8 cellular contexts compared by ENCODE assay signal in the genomic region with DNA sequence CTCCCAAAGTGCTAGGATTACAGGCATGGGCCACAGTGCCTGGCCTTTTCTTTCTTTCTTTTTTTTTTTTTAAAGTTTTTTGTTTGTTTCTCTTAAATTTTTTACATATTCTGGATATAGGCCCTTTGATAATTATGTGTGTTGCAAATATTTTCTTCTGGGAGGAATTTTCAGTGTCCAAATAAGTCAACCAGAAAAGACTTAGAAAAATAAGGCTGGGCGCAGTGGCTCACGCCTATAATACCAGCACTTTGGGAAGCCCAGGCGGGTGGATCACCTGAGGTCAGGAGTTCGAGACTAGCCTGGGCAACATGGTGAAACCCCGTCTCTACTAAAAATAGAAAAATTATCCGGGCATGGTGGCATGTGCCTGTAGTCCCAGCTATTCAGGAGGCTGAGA. TPM values are rescaled to one million over a fixed set of nuclear protein-coding genes. Genes with fewer than 3 reads are reported as not detected.
DNase-seq lines count a peak whose midpoint lies in the region; ATAC-seq and TF ChIP-seq lines count a peak whose summit lies in the region.
"Not testable (repeated sequence)": the region's sequence is repeated elsewhere in the genome, so short reads cannot be mapped to it uniquely, and the experiment has no call there.
"Had no signal": no experiment of that assay in that cellular context is flagged by ENCODE, and none has a peak within 500 bp of the region (broad histone marks: within the 10 kb centered on the region; RNA-seq: fewer than 3 reads in every experiment).

No MANE protein-coding gene starts in this region.

- TF ChIP-seq POLR2A in thyroid gland (IDR thresholded peaks at IDR 0.05), result not testable (repeated sequence)

- not testable (repeated sequence) for H3K27me3 Mint-ChIP-seq in CD8-positive, alpha-beta T cell (ENCODE audit: low read depth); activated naive CD8-positive, alpha-beta T cell treated with anti-CD3 and anti-CD28 coated beads, Interleukin-2, amount 10 ng/mL, durations not matched to agents 7 days and 5 days; effector memory CD8-positive, alpha-beta T cell

- POLR2A ChIA-PET in CD8-positive, alpha-beta T cell (lab: Charles Lee), result interaction anchor here (0.6 to 1.7 kb wide), 3 partner anchors 12 to 127 kb away, joined by 3 to 10 read pairs (median 5); partner anchors contain the start of gene HIP1
- POLR2A ChIA-PET in SK-N-SH (lab: Yijun Ruan, JAX), result not testable (repeated sequence)
- POLR2A ChIA-PET in activated naive CD8-positive, alpha-beta T cell treated with anti-CD3 and anti-CD28 coated beads, Interleukin-2, amount 10 ng/mL, durations not matched to agents 7 days and 5 days (lab: Charles Lee), result interaction anchor here (0.6 to 1.7 kb wide), 5 partner anchors 9 to 241 kb away, joined by 3 to 20 read pairs (median 4); partner anchors contain the start of gene HIP1

- not testable (repeated sequence) for H3K36me3 ChIP-seq in CD8-positive, alpha-beta T cell (ENCODE audit: insufficient read depth, low read length); SK-N-SH (replicated peaks in 1 of 2; ENCODE audit: control insufficient read depth in 1 of 2, insufficient read depth in 2 of 2, low read length in 1 of 2); left lung; trophoblast cell (ENCODE audit: control insufficient read depth in 1 of 2, insufficient read depth in 2 of 2, low read length in 2 of 2); thyroid gland

- H3K36me3 Mint-ChIP-seq in CD8-positive, alpha-beta T cell; activated naive CD8-positive, alpha-beta T cell treated with anti-CD3 and anti-CD28 coated beads, Interleukin-2, amount 10 ng/mL, durations not matched to agents 7 days and 5 days; effector memory CD8-positive, alpha-beta T cell (ENCODE audit: insufficient read depth): not testable (repeated sequence)

- not testable (repeated sequence) for H3K79me1 ChIP-seq in trophoblast cell (ENCODE audit: low read length)

- H2BK5ac ChIP-seq in trophoblast cell (ENCODE audit: low read depth, low read length, poor library complexity), result not testable (repeated sequence)

- not testable (repeated sequence) for TF ChIP-seq CTCF in CD8-positive, alpha-beta T cell (IDR thresholded peaks at IDR 0.05); SK-N-SH (IDR thresholded peaks at IDR 0.05); left lung (IDR thresholded peaks at IDR 0.05); thyroid gland (IDR thresholded peaks at IDR 0.05)

- not testable (repeated sequence) for H4K8ac ChIP-seq in trophoblast cell (ENCODE audit: low read depth, low read length)

- not testable (repeated sequence) for H3K79me2 ChIP-seq in SK-N-SH (ENCODE audit: insufficient read depth); trophoblast cell (ENCODE audit: control insufficient read depth, insufficient read depth, low read length, poor library complexity)

- TF ChIP-seq EP300 in SK-N-SH (IDR thresholded peaks at IDR 0.05; ENCODE audit: borderline replicate concordance in 1 of 2, low read depth in 1 of 2, low read length in 1 of 2), result not testable (repeated sequence)

- 0 out of 2 replicates have a peak overlapping the region, but pooled peaks have one; percentile 0 for H2AFZ ChIP-seq in SK-N-SH (ENCODE audit: low read depth)
- H2AFZ ChIP-seq in trophoblast cell (ENCODE audit: insufficient read depth, low read length, poor library complexity), result not testable (repeated sequence)

- H3K14ac ChIP-seq in trophoblast cell (ENCODE audit: low read length), result not testable (repeated sequence)

- H3K4me1 Mint-ChIP-seq in CD8-positive, alpha-beta T cell (ENCODE audit: low read depth), result peaks cover 23% of the 10 kb centered on the region
- H3K4me1 Mint-ChIP-seq in activated naive CD8-positive, alpha-beta T cell treated with anti-CD3 and anti-CD28 coated beads, Interleukin-2, amount 10 ng/mL, durations not matched to agents 7 days and 5 days, result peaks cover 22% of the 10 kb centered on the region
- peaks cover 23 to 29% of the 10 kb centered on the region in 2 donors for H3K4me1 Mint-ChIP-seq in effector memory CD8-positive, alpha-beta T cell (ENCODE audit: low read depth in 2 of 2)

- H3K9me2 ChIP-seq in SK-N-SH, result not testable (repeated sequence)

- not testable (repeated sequence) for H2BK120ac ChIP-seq in trophoblast cell (ENCODE audit: insufficient read depth, low read length, poor library complexity)

- not testable (repeated sequence) for H3K9ac ChIP-seq in SK-N-SH; trophoblast cell (ENCODE audit: low read length)

- H3K27me3 ChIP-seq in CD8-positive, alpha-beta T cell (ENCODE audit: insufficient read depth, low read length); SK-N-SH (ENCODE audit: insufficient read depth); left lung; trophoblast cell (ENCODE audit: insufficient read depth, low read length); thyroid gland: not testable (repeated sequence)

- H2BK12ac ChIP-seq in trophoblast cell (ENCODE audit: low read length), result not testable (repeated sequence)

- H3K18ac ChIP-seq in trophoblast cell (ENCODE audit: low read length), result not testable (repeated sequence)

- DNase-seq in CD8-positive, alpha-beta T cell; SK-N-SH; activated naive CD8-positive, alpha-beta T cell treated with anti-CD3 and anti-CD28 coated beads, Interleukin-2, amount 10 ng/mL, durations not matched to agents 7 days and 5 days; effector memory CD8-positive, alpha-beta T cell; left lung; thyroid gland: not testable (repeated sequence)
- DNase-seq in trophoblast cell, result peak; percentile 81 to 93

- H3K27ac Mint-ChIP-seq in CD8-positive, alpha-beta T cell, result peak overlapping the region; percentile 27
- peak overlapping the region; percentile 78 for H3K27ac Mint-ChIP-seq in activated naive CD8-positive, alpha-beta T cell treated with anti-CD3 and anti-CD28 coated beads, Interleukin-2, amount 10 ng/mL, durations not matched to agents 7 days and 5 days
- H3K27ac Mint-ChIP-seq in effector memory CD8-positive, alpha-beta T cell, result peak overlapping the region; percentile 85 to 93

- WGBS in SK-N-SH (ENCODE audit: low lambda C conversion rate), result 94% methylated on average over 6 of the region's 6 CpGs
- no CpG with 5 or more reads among the region's 6 CpGs for WGBS in trophoblast cell (ENCODE audit: extremely low coverage, insufficient coverage, insufficient read length)
- whole genome bisulfite sequencing in thyroid gland, 2 donors, result 87 to 93% methylated on average over 6 of the region's 6 CpGs

- not testable (repeated sequence) for TF ChIP-seq RAD21 in SK-N-SH (IDR thresholded peaks at IDR 0.05; ENCODE audit: low read length)

- H4K20me1 ChIP-seq in SK-N-SH (ENCODE audit: insufficient read depth), result not testable (repeated sequence)

- H3F3A ChIP-seq in SK-N-SH (replicated peaks; ENCODE audit: insufficient read depth), result not testable (repeated sequence)

- H3K4me1 ChIP-seq in CD8-positive, alpha-beta T cell (ENCODE audit: insufficient read depth, low read length), result peaks cover 25% of the 10 kb centered on the region
- H3K4me1 ChIP-seq in SK-N-SH (ENCODE audit: control insufficient read depth in 1 of 2, insufficient read depth in 2 of 2, low read depth in 1 of 2, low read length in 1 of 2), result not testable (repeated sequence)
- peaks cover 0 to 37% of the 10 kb centered on the region in 2 donors for H3K4me1 ChIP-seq in left lung
- peaks cover 9 to 11% of the 10 kb centered on the region in 2 experiments for H3K4me1 ChIP-seq in trophoblast cell (ENCODE audit: control insufficient read depth in 1 of 2, insufficient read depth in 2 of 2, low read length in 2 of 2)
- H3K4me1 ChIP-seq in thyroid gland, result peaks cover 10 to 29% of the 10 kb centered on the region in 2 donors

- not testable (repeated sequence) for H3K27ac ChIP-seq in CD8-positive, alpha-beta T cell (ENCODE audit: low read depth, low read length); SK-N-SH (ENCODE audit: low read depth in 2 of 2, low read length in 1 of 2); trophoblast cell (ENCODE audit: low read depth, low read length)
- H3K27ac ChIP-seq in left lung, result peak overlapping the region; percentile 58 to 68
- H3K27ac ChIP-seq in thyroid gland, result peak overlapping the region in 2 of 3 donors; percentile 60 to 72

- H3K4me2 ChIP-seq in SK-N-SH; trophoblast cell (ENCODE audit: low read length): not testable (repeated sequence)

- H4K91ac ChIP-seq in trophoblast cell (ENCODE audit: low read depth, low read length), result not testable (repeated sequence)

- CTCF ChIA-PET in CD8-positive, alpha-beta T cell (lab: Charles Lee), result interaction anchor here (0.6 kb wide), 1 partner anchor 293 kb away, joined by 3 read pairs; no protein-coding TSS in a partner anchor
- CTCF ChIA-PET in SK-N-SH (lab: Yijun Ruan, JAX), result interaction anchor here (1.1 to 1.5 kb wide), 2 partner anchors 10 to 35 kb away, joined by 5 read pairs; no protein-coding TSS in a partner anchor

- intact Hi-C loops in CD8-positive, alpha-beta T cell (cut with DNase I, micrococcal nuclease); left lung (cut with DNase I); thyroid gland (cut with DNase I): not testable (repeated sequence)

- H3K9me3 Mint-ChIP-seq in CD8-positive, alpha-beta T cell; activated naive CD8-positive, alpha-beta T cell treated with anti-CD3 and anti-CD28 coated beads, Interleukin-2, amount 10 ng/mL, durations not matched to agents 7 days and 5 days; effector memory CD8-positive, alpha-beta T cell: not testable (repeated sequence)

- H3K4ac ChIP-seq in trophoblast cell (ENCODE audit: low read depth, low read length), result not testable (repeated sequence)

- H3K9me3 ChIP-seq in CD8-positive, alpha-beta T cell (ENCODE audit: low read length); SK-N-SH; left lung; trophoblast cell (ENCODE audit: insufficient read depth, low read depth, low read length); thyroid gland: not testable (repeated sequence)

- not testable (repeated sequence) for H4K12ac ChIP-seq in trophoblast cell (ENCODE audit: low read depth, low read length)

- H2AK5ac ChIP-seq in trophoblast cell (ENCODE audit: low read length), result not testable (repeated sequence)

- H3K4me3 Mint-ChIP-seq in CD8-positive, alpha-beta T cell, result not testable (repeated sequence)
- H3K4me3 Mint-ChIP-seq in activated naive CD8-positive, alpha-beta T cell treated with anti-CD3 and anti-CD28 coated beads, Interleukin-2, amount 10 ng/mL, durations not matched to agents 7 days and 5 days, result peak overlapping the region; percentile 73
- peak overlapping the region; percentile 71 to 83 for H3K4me3 Mint-ChIP-seq in effector memory CD8-positive, alpha-beta T cell

- not testable (repeated sequence) for H3K4me3 ChIP-seq in CD8-positive, alpha-beta T cell (ENCODE audit: low read depth, low read length); SK-N-SH (ENCODE audit: low read depth in 2 of 2, low read length in 1 of 2); left lung; trophoblast cell (ENCODE audit: low read depth, low read length); thyroid gland (replicated peaks in 1 of 3)

- ATAC-seq in CD8-positive, alpha-beta T cell; activated naive CD8-positive, alpha-beta T cell treated with anti-CD3 and anti-CD28 coated beads, Interleukin-2, amount 10 ng/mL, durations not matched to agents 7 days and 5 days (ENCODE audit: low read depth); effector memory CD8-positive, alpha-beta T cell (replicated peaks); left lung: not testable (repeated sequence)

- not testable (repeated sequence) for H3K23ac ChIP-seq in trophoblast cell (ENCODE audit: low read length)

RNA-seq across cellular contexts. Expression of gene HIP1, which starts 11.4 kb away (rescaled TPM):
- 1 to 10 TPM; 3.1 to 3.4 TPM for total RNA-seq in CD8-positive, alpha-beta T cell
- polyA plus RNA-seq in SK-N-SH (2012; rRNA removed), result 10.4 and 11.3 TPM in 2 replicates
- polyA plus RNA-seq in SK-N-SH (2012; cell fraction: cytosol; rRNA removed), result 6.5 and 8.6 TPM in 2 replicates
- polyA plus RNA-seq in SK-N-SH (2012; cell fraction: nucleus; rRNA removed), result 8.5 and 10.8 TPM in 2 replicates
- 1 to 10 TPM; 8.7 TPM for total RNA-seq in activated naive CD8-positive, alpha-beta T cell treated with anti-CD3 and anti-CD28 coated beads, Interleukin-2, amount 10 ng/mL, durations not matched to agents 7 days and 5 days
- total RNA-seq in left lung, result 10 to 100 TPM; 83.8 to 84.2 TPM
- polyA plus RNA-seq in trophoblast cell (2013), result 9.0 and 9.8 TPM in 2 replicates
- total RNA-seq in thyroid gland, result 10 to 100 TPM; 25.4 to 39.6 (median 28.1) TPM

RNA-seq across cellular contexts. Expression of gene CCL26, which starts 44.7 kb away (rescaled TPM):
- not detected for total RNA-seq in CD8-positive, alpha-beta T cell
- polyA plus RNA-seq in SK-N-SH (2012; rRNA removed), result not detected in 2 replicates
- polyA plus RNA-seq in SK-N-SH (2012; cell fraction: cytosol; rRNA removed), result 0.10 TPM in 1 of 2 replicates, not detected in the other
- 0.14 TPM in 1 of 2 replicates, not detected in the other for polyA plus RNA-seq in SK-N-SH (2012; cell fraction: nucleus; rRNA removed)
- not detected for total RNA-seq in activated naive CD8-positive, alpha-beta T cell treated with anti-CD3 and anti-CD28 coated beads, Interleukin-2, amount 10 ng/mL, durations not matched to agents 7 days and 5 days
- total RNA-seq in left lung (under 1 TPM in 1 of 2 donors, not detected in 1; 0.58 TPM), thyroid gland (not detected)
- polyA plus RNA-seq in trophoblast cell (2013), result 0.31 TPM in 1 of 2 replicates, not detected in the other
- total RNA-seq: CD4-positive, CD25-positive, alpha-beta regulatory T cell had no signal
- polyA plus RNA-seq: CD4-positive, CD25-positive, alpha-beta regulatory T cell had no signal

Comparison
In these comparisons a context has a peak if more than half of its experiments do, and no peak if none do; other contexts are left out.
1. H3K27ac Mint-ChIP-seq: peak in every context shown above with its lines; median percentile 89 in effector memory CD8-positive, alpha-beta T cell; 78 in activated naive CD8-positive, alpha-beta T cell treated with anti-CD3 and anti-CD28 coated beads, Interleukin-2, amount 10 ng/mL, durations not matched to agents 7 days and 5 days; 27 in CD8-positive, alpha-beta T cell.